In genomic region chr10:24617771-24618396, GRCh38 we compare ENCODE assay signal across 8 cellular contexts.
DNase-seq lines count a peak whose midpoint lies in the region; ATAC-seq and TF ChIP-seq lines count a peak whose summit lies in the region.

No MANE protein-coding gene starts in this region.

- peak overlapping the region in 2 of 7 donors; percentile 5 to 47 for H3K27ac Mint-ChIP-seq in CD4-positive, alpha-beta memory T cell

- H3K9me3 Mint-ChIP-seq in CD4-positive, alpha-beta memory T cell = no peaks in the 10 kb centered on the region

- no peak overlapping the region for H3K4me3 Mint-ChIP-seq in CD4-positive, alpha-beta memory T cell

- H3K4me1 ChIP-seq in CD4-positive, alpha-beta memory T cell (ENCODE audit: insufficient read depth, low read length) = peaks cover 13% of the 10 kb centered on the region
- peaks cover 6% of the 10 kb centered on the region for H3K4me1 ChIP-seq in fibroblast of lung (ENCODE audit: control insufficient read depth, extremely low read depth, insufficient read depth, low read length)

- POLR2A ChIA-PET in CD4-positive, alpha-beta memory T cell (lab: Charles Lee; ENCODE audit: partially characterized antibody) = interaction anchor here (0.6 to 1.5 kb wide), 3 partner anchors 10 to 234 kb away, joined by 3 to 5 read pairs (median 3); no protein-coding TSS in a partner anchor

- no peaks in the 10 kb centered on the region for H3K27me3 ChIP-seq in CD4-positive, alpha-beta memory T cell (ENCODE audit: insufficient read depth, low read length)
- H3K27me3 ChIP-seq in fibroblast of lung (ENCODE audit: control insufficient read depth, insufficient read depth, low read length) = no peaks in the 10 kb centered on the region

- no peak overlapping the region for H3K9ac ChIP-seq in fibroblast of lung (ENCODE audit: insufficient read depth, low read length)

- H3K9me3 ChIP-seq in CD4-positive, alpha-beta memory T cell (ENCODE audit: control insufficient read depth in 1 of 2, low read length in 2 of 2) = no peaks in the 10 kb centered on the region
- H3K9me3 ChIP-seq in fibroblast of lung (ENCODE audit: control insufficient read depth, insufficient read depth, low read depth, low read length) = no peaks in the 10 kb centered on the region

- no peak overlapping the region for H3K27ac ChIP-seq in CD4-positive, alpha-beta memory T cell (ENCODE audit: low read depth, low read length)
- no peak overlapping the region for H3K27ac ChIP-seq in fibroblast of lung (ENCODE audit: insufficient read depth, low read length)

- TF ChIP-seq CTCF in fibroblast of lung (conservative IDR thresholded peaks at IDR 0.05 in 1 of 2, IDR thresholded peaks at IDR 0.05 in 1 of 2; ENCODE audit: low read depth in 1 of 2, low read length in 2 of 2) (peak; percentile 78 to 84), omental fat pad (IDR thresholded peaks at IDR 0.05) (peak in 1 of 3 donors; percentile 30)

- H3K4me2 ChIP-seq in fibroblast of lung (ENCODE audit: extremely low read depth, insufficient read depth, low read length) = no peak overlapping the region

- no peaks in the 10 kb centered on the region for H3K36me3 ChIP-seq in CD4-positive, alpha-beta memory T cell (ENCODE audit: insufficient read depth, low read length)
- H3K36me3 ChIP-seq in fibroblast of lung (ENCODE audit: control insufficient read depth, insufficient read depth, low read length) = peaks cover 4% of the 10 kb centered on the region

- H3K36me3 Mint-ChIP-seq in CD4-positive, alpha-beta memory T cell = peaks cover 2 to 7% of the 10 kb centered on the region in 2 donors

- no peaks in the 10 kb centered on the region for H3K27me3 Mint-ChIP-seq in CD4-positive, alpha-beta memory T cell

- peaks cover 16 to 31% (median 23%) of the 10 kb centered on the region in 4 donors for H3K4me1 Mint-ChIP-seq in CD4-positive, alpha-beta memory T cell

- H3K4me3 ChIP-seq in CD4-positive, alpha-beta memory T cell (ENCODE audit: low read length in 2 of 2) = no peak overlapping the region
- no peak overlapping the region for H3K4me3 ChIP-seq in fibroblast of lung (replicated peaks in 1 of 4; ENCODE audit: control extremely low read depth in 1 of 4, insufficient read depth in 1 of 4, low read depth in 3 of 4, low read length in 4 of 4)

- intact Hi-C loops in CD4-positive, alpha-beta memory T cell (cut with micrococcal nuclease) = loop anchor here (1.0 kb wide), 1 partner anchor 463 kb away; no protein-coding TSS in a partner anchor

- H3K79me2 ChIP-seq in fibroblast of lung (ENCODE audit: control insufficient read depth, insufficient read depth, low read length) = peaks cover 2% of the 10 kb centered on the region

- no peak overlapping the region for H2AFZ ChIP-seq in fibroblast of lung (ENCODE audit: low read length)

- peak; percentile 32 to 47 (median 39) for DNase-seq in CD4-positive, alpha-beta memory T cell
- peak; percentile 53 for DNase-seq in NCI-H69 (lab: John Stamatoyannopoulos, UW)
- peak; percentile 8 for DNase-seq in activated T-cell treated with anti-CD3 and anti-CD28 coated beads for 24 hours (ENCODE audit: low read depth)
- peak; percentile 30 to 54 for DNase-seq in fibroblast of lung (ENCODE audit: low read depth in 2 of 2)
- DNase-seq in omental fat pad (ENCODE audit: low spot score) = peak; percentile 46
- no peak for DNase-seq in NCI-H526 treated with DMSO at 0.1 percent for 48 hours (lab: John Stamatoyannopoulos, UW)

- CTCF ChIA-PET in CD4-positive, alpha-beta memory T cell (lab: Charles Lee; ENCODE audit: partially characterized antibody) = interaction anchor here (0.7 to 5.3 kb wide), 37 partner anchors 10 to 488 kb away, joined by 3 to 70 read pairs (median 4); partner anchors contain the start of genes ARHGAP21, ENKUR, PRTFDC1 and THNSL1

- H4K20me1 ChIP-seq in fibroblast of lung (ENCODE audit: control insufficient read depth, extremely low read depth, insufficient read depth, low read length) = peaks cover 3% of the 10 kb centered on the region

- peak; percentile 79 for ATAC-seq in GM21529 (IDR thresholded peaks at IDR 0.05; ENCODE audit: unreplicated experiment)
- ATAC-seq in omental fat pad (ENCODE audit: low FRiP score) = no peak
- ATAC-seq in HG02938 (IDR thresholded peaks at IDR 0.05; ENCODE audit: unreplicated experiment) = no peak
